8 cellular contexts compared by ENCODE assay signal in the genomic region with DNA sequence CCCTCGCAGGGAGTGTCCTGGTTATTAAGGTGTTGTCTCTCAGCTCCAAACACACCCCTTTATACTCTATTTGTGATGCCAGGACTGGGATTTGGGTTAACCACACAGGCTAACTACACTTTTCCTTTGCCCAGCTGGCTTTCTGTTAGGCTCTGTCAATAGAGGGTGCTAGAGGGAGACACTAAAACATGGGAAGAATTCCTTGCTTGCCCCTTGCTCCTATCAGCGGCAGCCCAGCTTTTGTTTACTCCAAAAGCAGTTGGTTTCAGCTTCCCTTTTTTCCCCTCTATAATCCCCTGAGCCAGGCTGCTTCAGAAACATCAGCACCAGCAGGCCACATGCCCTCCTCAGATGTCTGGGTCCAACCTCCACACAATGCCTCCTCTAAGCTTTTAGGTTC.
DNase-seq lines count a peak whose midpoint lies in the region; ATAC-seq, FAIRE-seq and TF ChIP-seq lines count a peak whose summit lies in the region.

No MANE protein-coding gene starts in this region.

- 41 to 44% methylated on average over 2 of the region's 2 CpGs for WGBS in thyroid gland, 2 donors

- no peaks in the 10 kb centered on the region for H3K27me3 Mint-ChIP-seq in activated T-cell treated with anti-CD3 and anti-CD28 coated beads, Interleukin-2, amount 50 U/mL, for 24 hours

- H3K36me3 ChIP-seq in ACC112 (ENCODE audit: insufficient read depth, low read length), result no peaks in the 10 kb centered on the region
- no peaks in the 10 kb centered on the region for H3K36me3 ChIP-seq in thyroid gland

- no peaks in the 10 kb centered on the region for H3K36me3 Mint-ChIP-seq in activated T-cell treated with anti-CD3 and anti-CD28 coated beads, Interleukin-2, amount 50 U/mL, for 24 hours (ENCODE audit: low read depth)

- no peak overlapping the region for H3K4me3 ChIP-seq in ACC112 (ENCODE audit: low read depth, low read length)
- H3K4me3 ChIP-seq in thyroid gland (replicated peaks in 1 of 3), result no peak overlapping the region

- no peak overlapping the region for H3K4me3 Mint-ChIP-seq in activated T-cell treated with anti-CD3 and anti-CD28 coated beads, Interleukin-2, amount 50 U/mL, for 24 hours

- peak; percentile 43 for FAIRE-seq in RCC 7860 (lab: Jason Lieb, UNC)

- peak overlapping the region; percentile 53 for H2AFZ ChIP-seq in ACC112 (ENCODE audit: low read length, unreplicated experiment)

- peak in 4 of 6 experiments; percentile 29 to 50 (median 44) for TF ChIP-seq CTCF in thyroid gland (IDR thresholded peaks at IDR 0.05)

- H3K27ac ChIP-seq in ACC112 (ENCODE audit: low read depth, low read length) (no peak overlapping the region), thyroid gland (no peak overlapping the region)

- ATAC-seq in HG02884 (IDR thresholded peaks at IDR 0.05; ENCODE audit: unreplicated experiment), result no peak

- no peaks in the 10 kb centered on the region for H3K9me3 ChIP-seq in thyroid gland

- no peaks in the 10 kb centered on the region for H3K4me1 Mint-ChIP-seq in activated T-cell treated with anti-CD3 and anti-CD28 coated beads, Interleukin-2, amount 50 U/mL, for 24 hours (ENCODE audit: low read depth)

- H3K27me3 ChIP-seq in ACC112 (ENCODE audit: insufficient read depth, low read length) (no peaks in the 10 kb centered on the region), thyroid gland (no peaks in the 10 kb centered on the region)

- H3K79me2 ChIP-seq in ACC112 (ENCODE audit: control insufficient read depth, insufficient read depth, low read length, unreplicated experiment), result no peaks in the 10 kb centered on the region

- DNase-seq in HCEC 1CT (peak; percentile 68), RCC 7860 (ENCODE audit: low spot score) (peak; percentile 39), foreskin melanocyte (peak; percentile 6), thyroid gland (no peak)
- no peak for DNase-seq in activated naive CD4-positive, alpha-beta T cell (lab: John Stamatoyannopoulos, UW)
- DNase-seq in activated T-cell treated with anti-CD3 and anti-CD28 coated beads, Interleukin-2, amount 50 U/mL, for 24 hours, result no peak

- H3K9me3 Mint-ChIP-seq in activated T-cell treated with anti-CD3 and anti-CD28 coated beads, Interleukin-2, amount 50 U/mL, for 24 hours, result peaks cover 5% of the 10 kb centered on the region

- intact Hi-C loops in thyroid gland (cut with DNase I), result no loop called here

- TF ChIP-seq POLR2A in thyroid gland (IDR thresholded peaks at IDR 0.05), result no peak

- H3K27ac Mint-ChIP-seq in activated T-cell treated with anti-CD3 and anti-CD28 coated beads, Interleukin-2, amount 50 U/mL, for 24 hours, result no peak overlapping the region

- H3K4me1 ChIP-seq in ACC112 (ENCODE audit: control insufficient read depth, insufficient read depth, low read length, unreplicated experiment) (peaks cover 5% of the 10 kb centered on the region), thyroid gland (peaks cover 0 to 4% of the 10 kb centered on the region in 2 donors)

Comparison
In these comparisons a context has a peak if more than half of its experiments do, and no peak if none do; other contexts are left out.
1. DNase-seq: peak in HCEC 1CT (single experiment), RCC 7860 (single experiment) and foreskin melanocyte (single experiment); none in thyroid gland (0 of 2), activated naive CD4-positive, alpha-beta T cell (0 of 4) and activated T-cell treated with anti-CD3 and anti-CD28 coated beads, Interleukin-2, amount 50 U/mL, for 24 hours (single experiment).